In genomic region chr1:27724961-27725373, GRCh38 we compare ENCODE assay signal across 8 cellular contexts. TPM values are rescaled to one million over a fixed set of nuclear protein-coding genes. Genes with fewer than 3 reads are reported as not detected.
DNase-seq lines count a peak whose midpoint lies in the region; TF ChIP-seq lines count a peak whose summit lies in the region.

No MANE protein-coding gene starts in this region.

- peak; percentile 0 for DNase-seq in HS-5 (ENCODE audit: low read depth)
- DNase-seq in SK-N-DZ (ENCODE audit: low spot score) = peak; percentile 71
- no peak for DNase-seq in epithelial cell of prostate (ENCODE audit: low read depth, low spot score)
- peak; percentile 9 for DNase-seq in neural crest cell (ENCODE audit: low read depth, low spot score)
- DNase-seq in SIG-M5 (lab: John Stamatoyannopoulos, UW) = no peak
- no peak for DNase-seq in central memory CD4-positive, alpha-beta T cell
- no peak for DNase-seq in GM19240 (ENCODE audit: insufficient read length, low spot score)

- peak overlapping the region; percentile 94 for H3K27ac Mint-ChIP-seq in neural crest cell (ENCODE audit: unreplicated experiment)

- peak overlapping the region; percentile 85 for H3K4me2 ChIP-seq in BLaER1

- H3K27ac ChIP-seq in BLaER1 (peak overlapping the region; percentile 67), epithelial cell of prostate (peak overlapping the region; percentile 47)

- H3K4me3 Mint-ChIP-seq in neural crest cell = peak overlapping the region; percentile 89

- no peaks in the 10 kb centered on the region for H3K9me3 Mint-ChIP-seq in neural crest cell

- peaks cover 2% of the 10 kb centered on the region for H3K27me3 Mint-ChIP-seq in neural crest cell (ENCODE audit: low read depth)

- H4K20me1 ChIP-seq in BLaER1 = no peaks in the 10 kb centered on the region

- H3K27me3 ChIP-seq in BLaER1 = no peaks in the 10 kb centered on the region

- peaks cover 18% of the 10 kb centered on the region for H3K4me1 Mint-ChIP-seq in neural crest cell

- peaks cover 19% of the 10 kb centered on the region for H3K4me1 ChIP-seq in BLaER1

- no peak for TF ChIP-seq CTCF in neural crest cell (conservative IDR thresholded peaks at IDR 0.05)

- peaks cover 14% of the 10 kb centered on the region for H3K36me3 ChIP-seq in BLaER1

- H3K4me3 ChIP-seq in BLaER1 = peak overlapping the region; percentile 61

- H3K9me3 ChIP-seq in BLaER1 = no peaks in the 10 kb centered on the region

- H3K9ac ChIP-seq in BLaER1 = peak overlapping the region; percentile 53

- peaks cover 4% of the 10 kb centered on the region for H3K36me3 Mint-ChIP-seq in neural crest cell (ENCODE audit: low read depth)

RNA-seq across cellular contexts. Expression of gene FAM76A, which starts 0.8 kb away (rescaled TPM):
- polyA plus RNA-seq in SK-N-DZ (2014; cell fraction: cytosol; rRNA removed) = 9.1 and 10.8 TPM in 2 replicates
- polyA plus RNA-seq in SK-N-DZ (2014; cell fraction: nucleus; rRNA removed) = 7.5 and 9.3 TPM in 2 replicates
- total RNA-seq in neural crest cell = 12.4 and 13.8 TPM in 2 replicates

RNA-seq across cellular contexts. Expression of gene STX12, which starts 48.1 kb away (rescaled TPM):
- 32.9 and 37.6 TPM in 2 replicates for polyA plus RNA-seq in SK-N-DZ (2014; cell fraction: cytosol; rRNA removed)
- polyA plus RNA-seq in SK-N-DZ (2014; cell fraction: nucleus; rRNA removed) = 22.9 and 28.5 TPM in 2 replicates
- total RNA-seq in neural crest cell = 26.5 and 26.9 TPM in 2 replicates

RNA-seq across cellular contexts. Expression of gene IFI6, which starts 53.0 kb away (rescaled TPM):
- 1.6 and 4.4 TPM in 2 replicates for polyA plus RNA-seq in SK-N-DZ (2014; cell fraction: cytosol; rRNA removed)
- 0.45 TPM in 1 of 2 replicates, not detected in the other for polyA plus RNA-seq in SK-N-DZ (2014; cell fraction: nucleus; rRNA removed)
- 15.2 and 16.6 TPM in 2 replicates for total RNA-seq in neural crest cell

Comparison
In these comparisons a context has a peak if more than half of its experiments do, and no peak if none do; other contexts are left out.
1. DNase-seq: peak in HS-5 (single experiment), SK-N-DZ (single experiment) and neural crest cell (single experiment); none in epithelial cell of prostate (single experiment), SIG-M5 (single experiment), central memory CD4-positive, alpha-beta T cell (single experiment) and GM19240 (single experiment).